ENCODE assay signal across 17 cellular contexts in the genomic region with DNA sequence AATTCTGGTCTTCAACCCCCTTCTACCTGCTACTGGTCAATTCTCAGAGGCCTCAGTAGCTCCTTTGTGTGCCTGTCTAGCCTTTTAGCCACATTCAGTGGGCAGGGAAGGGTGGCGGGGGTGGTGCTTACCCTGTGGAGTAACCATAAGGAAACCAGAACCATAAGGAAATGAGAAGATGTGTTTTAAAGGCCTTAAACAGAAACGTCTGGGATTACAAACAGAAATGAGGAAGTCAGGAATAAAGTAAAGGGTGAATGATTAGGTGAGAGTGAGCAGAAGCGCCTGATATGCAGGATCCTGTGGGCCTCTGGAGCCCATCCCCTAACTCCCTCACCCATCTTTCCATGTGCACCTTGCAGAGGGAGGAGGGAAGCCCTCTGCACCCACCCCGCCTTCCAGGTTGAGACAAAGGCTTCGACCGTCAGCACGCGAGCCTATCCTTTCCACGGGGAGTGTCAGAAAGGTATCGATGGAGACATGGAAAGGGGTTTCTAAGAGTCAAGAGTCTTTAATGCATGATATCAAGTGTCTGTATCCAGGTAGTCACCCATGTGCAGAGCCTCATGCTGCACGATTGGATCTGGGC. TPM values are rescaled to one million over a fixed set of nuclear protein-coding genes. Genes with fewer than 3 reads are reported as not detected.
DNase-seq lines count a peak whose midpoint lies in the region; ATAC-seq lines count a peak whose summit lies in the region.
"Had no signal": no experiment of that assay in that cellular context is flagged by ENCODE, and none has a peak within 500 bp of the region (broad histone marks: within the 10 kb centered on the region; RNA-seq: fewer than 3 reads in every experiment).

No MANE protein-coding gene starts in this region.

- no peak overlapping the region for H3K4me3 Mint-ChIP-seq in immature natural killer cell
- H3K4me3 Mint-ChIP-seq: central memory CD8-positive, alpha-beta T cell had no signal

- DNase-seq in CD1c-positive myeloid dendritic cell (ENCODE audit: extremely low spot score): peak; percentile 81
- DNase-seq in GF-D8 (lab: John Stamatoyannopoulos, UW): peak; percentile 35
- DNase-seq in UCSD-AML1 (lab: John Stamatoyannopoulos, UW; ENCODE audit: unreplicated experiment): peak; percentile 65
- no peak for DNase-seq in HPDE6-E6E7 (ENCODE audit: extremely low spot score)
- DNase-seq in HCEC 1CT: no peak
- DNase-seq in immature natural killer cell: no peak
- DNase-seq: activated CD8-positive, alpha-beta memory T cell treated with anti-CD3 and anti-CD28 coated beads, Interleukin-2, amount 50 U/mL, for 48 hours; DND-41; gastrocnemius medialis; NCI-H1436; NCI-H446; nucleus accumbens; stimulated activated CD4-positive, alpha-beta T cell treated with anti-CD3 and anti-CD28 coated beads, Interleukin-4, amount 100 ng/mL, for 24 hours had no signal

- H3K27ac Mint-ChIP-seq in immature natural killer cell: no peak overlapping the region

- no peaks in the 10 kb centered on the region for H3K36me3 ChIP-seq in mucosa of rectum (ENCODE audit: control insufficient read depth in 2 of 2, insufficient read depth in 2 of 2, low read length in 2 of 2)
- H3K36me3 ChIP-seq: gastrocnemius medialis had no signal

- peaks cover 39 to 42% of the 10 kb centered on the region in 2 donors for H3K4me1 ChIP-seq in mucosa of rectum (ENCODE audit: control insufficient read depth in 2 of 2, insufficient read depth in 2 of 2, low read length in 2 of 2)

- no peak for ATAC-seq in HG02678 (IDR thresholded peaks at IDR 0.05; ENCODE audit: unreplicated experiment)
- ATAC-seq: activated CD4-positive, CD25-positive, alpha-beta regulatory T cell treated with anti-CD3 and anti-CD28 coated beads, Interleukin-2, amount 50 U/mL, for 24 hours; gastrocnemius medialis had no signal

- H3K4me1 Mint-ChIP-seq in immature natural killer cell: no peaks in the 10 kb centered on the region

- H3K9me3 Mint-ChIP-seq in immature natural killer cell: peaks cover 0 to 2% (median 0%) of the 10 kb centered on the region in 6 donors
- H3K9me3 Mint-ChIP-seq: central memory CD8-positive, alpha-beta T cell had no signal

- no peaks in the 10 kb centered on the region for H3K27me3 ChIP-seq in mucosa of rectum (ENCODE audit: control insufficient read depth in 2 of 2, insufficient read depth in 2 of 2, low read length in 2 of 2)
- H3K27me3 ChIP-seq: gastrocnemius medialis had no signal

- peak overlapping the region; percentile 94 to 96 for H3K27ac ChIP-seq in mucosa of rectum (ENCODE audit: low read depth in 2 of 2, low read length in 2 of 2)
- H3K27ac ChIP-seq: gastrocnemius medialis had no signal

- peaks cover 7 to 31% (median 22%) of the 10 kb centered on the region in 3 donors for H3K36me3 Mint-ChIP-seq in immature natural killer cell

- H3K9ac ChIP-seq in mucosa of rectum (ENCODE audit: low read depth in 1 of 2, low read length in 2 of 2): peak overlapping the region; percentile 70 to 79

- H3K4me3 ChIP-seq in mucosa of rectum (ENCODE audit: low read length in 2 of 2): peak overlapping the region; percentile 62 to 66
- H3K4me3 ChIP-seq: gastrocnemius medialis had no signal

- H3K27me3 Mint-ChIP-seq in immature natural killer cell (ENCODE audit: low read depth in 3 of 3): peaks cover 4 to 6% (median 4%) of the 10 kb centered on the region in 3 donors
- H3K27me3 Mint-ChIP-seq: central memory CD8-positive, alpha-beta T cell had no signal

- no peaks in the 10 kb centered on the region for H3K9me3 ChIP-seq in mucosa of rectum (ENCODE audit: control insufficient read depth in 2 of 2, low read length in 2 of 2)
- H3K9me3 ChIP-seq: gastrocnemius medialis had no signal

RNA-seq across cellular contexts. Expression of a gene that starts 20.4 kb away (rescaled TPM):
- polyA plus RNA-seq in immature natural killer cell: 1 to 10 TPM in 2 of 3 donors, under 1 TPM in 1; 0.11 to 8.7 (median 4.4) TPM

RNA-seq across cellular contexts. Expression of a gene that starts 36.6 kb away (rescaled TPM):
- 10 to 100 TPM; 28.2 to 46.6 (median 37.2) TPM for polyA plus RNA-seq in immature natural killer cell

Comparison
In these comparisons a context has a peak if more than half of its experiments do, and no peak if none do; other contexts are left out.
1. DNase-seq: peak in CD1c-positive myeloid dendritic cell (single experiment), GF-D8 (single experiment) and UCSD-AML1 (single experiment); none in HPDE6-E6E7 (single experiment), HCEC 1CT (single experiment) and immature natural killer cell (0 of 3).